ENCODE assay signal across 27 cellular contexts in the genomic region with DNA sequence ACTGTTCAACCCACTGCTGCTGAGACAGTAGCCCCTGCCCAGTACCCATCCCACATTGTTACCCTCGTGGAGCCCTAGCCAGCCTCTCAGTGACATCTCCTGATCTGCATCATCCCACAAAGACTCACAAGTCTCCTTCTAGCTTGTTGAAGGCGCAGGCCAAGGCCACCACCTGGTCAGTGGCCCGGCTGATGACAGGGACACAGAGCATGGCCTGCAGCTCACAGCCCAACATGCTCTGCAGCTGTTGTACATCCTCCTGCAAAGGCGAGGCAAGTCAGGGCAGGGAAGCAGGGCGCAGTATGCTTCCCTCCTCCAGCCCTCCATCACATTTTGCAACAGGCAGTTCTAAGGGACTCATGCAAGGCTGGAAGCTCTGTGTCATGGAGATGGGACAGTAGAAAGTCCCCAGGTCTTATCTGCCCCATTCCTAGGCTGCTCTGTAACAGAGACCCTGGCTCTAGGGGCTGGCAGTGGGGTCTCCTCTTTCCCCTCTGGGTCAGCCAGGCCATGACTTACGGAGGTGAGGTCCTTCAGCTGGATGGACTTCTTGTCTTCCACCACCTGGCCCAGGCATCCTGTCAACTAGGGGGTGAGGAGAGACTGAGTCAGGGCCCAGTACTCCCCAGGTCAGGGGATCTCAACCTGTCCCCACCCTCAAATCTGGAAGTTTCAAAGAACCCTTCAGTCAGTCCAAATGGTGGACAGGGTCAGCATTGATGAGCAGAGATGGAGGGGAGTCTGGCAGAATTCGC.
DNase-seq lines count a peak whose midpoint lies in the region; ATAC-seq and TF ChIP-seq lines count a peak whose summit lies in the region.
"Had no signal": no experiment of that assay in that cellular context is flagged by ENCODE, and none has a peak within 500 bp of the region (broad histone marks: within the 10 kb centered on the region; RNA-seq: fewer than 3 reads in every experiment).

No MANE protein-coding gene starts in this region.

- H3K9me3 ChIP-seq in CD8-positive, alpha-beta memory T cell (ENCODE audit: low read length) = no peaks in the 10 kb centered on the region
- H3K9me3 ChIP-seq: ascending aorta, esophagus muscularis mucosa, SJCRH30, upper lobe of right lung had no signal

- H3K27me3 Mint-ChIP-seq in CD14-positive monocyte (ENCODE audit: low read depth in 3 of 3) = peaks cover 68 to 84% (median 75%) of the 10 kb centered on the region in 3 donors
- H3K27me3 Mint-ChIP-seq in CD8-positive, alpha-beta memory T cell = peaks cover 36 to 50% of the 10 kb centered on the region in 2 donors
- H3K27me3 Mint-ChIP-seq in glutamatergic neuron (ENCODE audit: unreplicated experiment) = peaks cover 35% of the 10 kb centered on the region
- peaks cover 97% of the 10 kb centered on the region for H3K27me3 Mint-ChIP-seq in nephron (ENCODE audit: low read depth)

- POLR2A ChIA-PET in CD8-positive, alpha-beta memory T cell (lab: Charles Lee) = no interaction called here

- CTCF ChIA-PET in CD8-positive, alpha-beta memory T cell (lab: Charles Lee) = interaction anchor here (1.4 to 2.1 kb wide), 3 partner anchors 12 to 95 kb away, joined by 3 to 15 read pairs (median 5); no protein-coding TSS in a partner anchor

- H3K36me3 Mint-ChIP-seq in CD14-positive monocyte (peaks cover 7 to 25% of the 10 kb centered on the region in 2 donors), glutamatergic neuron (ENCODE audit: unreplicated experiment) (peaks cover under 1% of the 10 kb centered on the region), nephron (ENCODE audit: low read depth) (no peaks in the 10 kb centered on the region)
- peaks cover 0 to 5% (median 0%) of the 10 kb centered on the region in 3 donors for H3K36me3 Mint-ChIP-seq in CD8-positive, alpha-beta memory T cell
- H3K36me3 Mint-ChIP-seq: activated naive CD4-positive, alpha-beta T cell treated with anti-CD3 and anti-CD28 coated beads, Interleukin-2, amount 50 U/mL, for 72 hours; stimulated activated memory B cell treated with anti-CD40 and anti-IgM and Interleukin-4, amounts not matched to agents 10 μg/mL and 1 μg/mL and 100 μg/mL, for 72 hours had no signal

- ATAC-seq in HG02642 (IDR thresholded peaks at IDR 0.05; ENCODE audit: poor library complexity, unreplicated experiment) (no peak), foreskin keratinocyte (no peak), GM18511 (IDR thresholded peaks at IDR 0.05; ENCODE audit: unreplicated experiment) (no peak)

- peak overlapping the region in 1 of 2 donors; percentile 90 for H3K4me3 Mint-ChIP-seq in CD14-positive monocyte
- peak overlapping the region in 4 of 7 donors; percentile 41 to 79 (median 65) for H3K4me3 Mint-ChIP-seq in CD8-positive, alpha-beta memory T cell
- H3K4me3 Mint-ChIP-seq in glutamatergic neuron (ENCODE audit: unreplicated experiment) = peak overlapping the region; percentile 71
- H3K4me3 Mint-ChIP-seq in nephron = peak overlapping the region; percentile 26 to 80 (median 47)
- H3K4me3 Mint-ChIP-seq: activated CD8-positive, alpha-beta T cell treated with anti-CD3 and anti-CD28 coated beads, Interleukin-2, amount 10 ng/mL, durations not matched to agents 7 days and 5 days; HFFc6 had no signal

- H3K9me3 Mint-ChIP-seq in CD14-positive monocyte (peaks cover under 1 to 16% (median 7%) of the 10 kb centered on the region in 7 donors), glutamatergic neuron (ENCODE audit: unreplicated experiment) (peaks cover 7% of the 10 kb centered on the region), nephron (no peaks in the 10 kb centered on the region)
- no peaks in the 10 kb centered on the region for H3K9me3 Mint-ChIP-seq in CD8-positive, alpha-beta memory T cell
- H3K9me3 Mint-ChIP-seq: activated naive CD4-positive, alpha-beta T cell treated with anti-CD3 and anti-CD28 coated beads, Interleukin-2, amount 50 U/mL, for 72 hours; activated T-helper 2 cell treated with anti-CD3 and anti-CD28 coated beads, Interferon-gamma antibody, Interleukin-2, Interleukin-4, amounts not matched to agents 10 μg/mL and 5 μg/mL and 100 μg/mL, durations not matched to agents 14 hours and 24 hours and 36 hours; endodermal cell; HFFc6; stimulated activated memory B cell treated with anti-CD40 and anti-IgM and Interleukin-4, amounts not matched to agents 10 μg/mL and 1 μg/mL and 100 μg/mL, for 72 hours had no signal

- H3K4me1 Mint-ChIP-seq in CD14-positive monocyte = peaks cover 52% of the 10 kb centered on the region
- peaks cover 49 to 57% (median 51%) of the 10 kb centered on the region in 3 donors for H3K4me1 Mint-ChIP-seq in CD8-positive, alpha-beta memory T cell
- peaks cover 14% of the 10 kb centered on the region for H3K4me1 Mint-ChIP-seq in glutamatergic neuron (ENCODE audit: low read depth, unreplicated experiment)
- peaks cover 22% of the 10 kb centered on the region for H3K4me1 Mint-ChIP-seq in nephron

- peaks cover 43% of the 10 kb centered on the region for H3K4me1 ChIP-seq in CD8-positive, alpha-beta memory T cell (ENCODE audit: insufficient read depth, low read length)
- no peaks in the 10 kb centered on the region for H3K4me1 ChIP-seq in foreskin keratinocyte
- H3K4me1 ChIP-seq: SJCRH30 had no signal

- TF ChIP-seq CTCF in CD14-positive monocyte (IDR thresholded peaks at IDR 0.05) (no peak), glutamatergic neuron (IDR thresholded peaks at IDR 0.05; ENCODE audit: partially characterized antibody, unreplicated experiment) (no peak), nephron (IDR thresholded peaks at IDR 0.05; ENCODE audit: unreplicated experiment in 3 of 3) (no peak), foreskin keratinocyte (conservative IDR thresholded peaks at IDR 0.05) (no peak)

- intact Hi-C loops in CD14-positive monocyte (cut with micrococcal nuclease) = loop anchor here (5.0 kb wide), 2 partner anchors 53 to 107 kb away; no protein-coding TSS in a partner anchor

- no peak overlapping the region for H3K4me3 ChIP-seq in CD8-positive, alpha-beta memory T cell (ENCODE audit: low read length)
- H3K4me3 ChIP-seq: SJCRH30 had no signal

- H3K27me3 ChIP-seq in CD8-positive, alpha-beta memory T cell (ENCODE audit: insufficient read depth, low read length, poor library complexity, severe bottlenecking) = peaks cover 22% of the 10 kb centered on the region
- H3K27me3 ChIP-seq in foreskin keratinocyte = peaks cover 65% of the 10 kb centered on the region

- no peaks in the 10 kb centered on the region for H3K36me3 ChIP-seq in CD8-positive, alpha-beta memory T cell (ENCODE audit: insufficient read depth, low read length)
- H3K36me3 ChIP-seq: ascending aorta, cardiac muscle cell, SJCRH30, upper lobe of right lung had no signal

- no peak for DNase-seq in CD14-positive monocyte (ENCODE audit: low spot score)
- DNase-seq in CD8-positive, alpha-beta memory T cell = peak in 1 of 5 donors; percentile 35
- DNase-seq in glutamatergic neuron = no peak
- no peak for DNase-seq in central memory CD4-positive, alpha-beta T cell
- no peak for DNase-seq in foreskin keratinocyte
- DNase-seq: DMS79 treated with DMSO at 0.1 percent for 48 hours, GF-D8, HFFc6, mammary epithelial cell, NCI-H446 treated with DMSO at 0.1 percent for 48 hours, NCI-H774, occipital lobe, SW 1271 had no signal

- peak overlapping the region in 4 of 7 donors; percentile 1 to 77 (median 40) for H3K27ac Mint-ChIP-seq in CD14-positive monocyte
- H3K27ac Mint-ChIP-seq in CD8-positive, alpha-beta memory T cell = peak overlapping the region in 1 of 8 donors; percentile 55
- H3K27ac Mint-ChIP-seq in glutamatergic neuron (ENCODE audit: unreplicated experiment) = no peak overlapping the region
- no peak overlapping the region for H3K27ac Mint-ChIP-seq in nephron
- H3K27ac Mint-ChIP-seq: activated CD8-positive, alpha-beta T cell treated with anti-CD3 and anti-CD28 coated beads, Interleukin-2, amount 10 ng/mL, durations not matched to agents 7 days and 5 days; activated naive CD4-positive, alpha-beta T cell treated with anti-CD3 and anti-CD28 coated beads, Interleukin-2, amount 50 U/mL, for 72 hours; activated T-helper 2 cell treated with anti-CD3 and anti-CD28 coated beads, Interferon-gamma antibody, Interleukin-2, Interleukin-4, amounts not matched to agents 10 μg/mL and 5 μg/mL and 100 μg/mL, durations not matched to agents 14 hours and 24 hours and 36 hours; endodermal cell; HFFc6 had no signal

- H3K27ac ChIP-seq in CD8-positive, alpha-beta memory T cell (ENCODE audit: low read depth, low read length) = no peak overlapping the region
- no peak overlapping the region for H3K27ac ChIP-seq in foreskin keratinocyte
- H3K27ac ChIP-seq: ascending aorta, cardiac muscle cell, esophagus muscularis mucosa, SJCRH30, upper lobe of right lung, VCaP had no signal

Comparison
In these comparisons a context has a peak if more than half of its experiments do, and no peak if none do; other contexts are left out.
1. H3K27ac Mint-ChIP-seq: peak in CD14-positive monocyte (4 of 7); none in glutamatergic neuron (single experiment) and nephron (0 of 3).